In genomic region chr2:39188958-39189499, GRCh38 we compare ENCODE assay signal across 1 cellular context.
TF ChIP-seq lines count a peak whose summit lies in the region.

No MANE protein-coding gene starts in this region.

TF ChIP-seq in GM23338, 12 proteins besides CTCF, POLR2A, EP300 and RAD21:
- TF ChIP-seq ZNF462 (CRISPR knock-in tag; IDR thresholded peaks at IDR 0.05) (no peak), REST (IDR thresholded peaks at IDR 0.05; ENCODE audit: unreplicated experiment) (peak; percentile 29)
